Comparison of ENCODE assay signal across 14 cellular contexts in genomic region chr3:99777708-99778107, GRCh38.
"Had no signal": no experiment of that assay in that cellular context is flagged by ENCODE, and none has a peak within 500 bp of the region (broad histone marks: within the 10 kb centered on the region; RNA-seq: fewer than 3 reads in every experiment).

No MANE protein-coding gene starts in this region.

- DNase-seq: activated T-cell treated with anti-CD3 and anti-CD28 coated beads, Interleukin-2, amount 50 U/mL, for 24 hours; aorta; cortex of kidney; endodermal cell; esophagus squamous epithelium; gastrocnemius medialis; occipital lobe; stimulated activated CD4-positive, alpha-beta T cell treated with anti-CD3 and anti-CD28 coated beads, Interleukin-2, amount 100 ng/mL, for 48 hours; stimulated activated CD8-positive, alpha-beta memory T cell treated with anti-CD3 and anti-CD28 coated beads, Interleukin-4, amount 100 ng/mL, for 48 hours; stimulated activated naive CD4-positive, alpha-beta T cell; T1000; testis had no signal

- H3K36me3 ChIP-seq: breast epithelium, esophagus squamous epithelium, gastrocnemius medialis had no signal

- H3K4me2 ChIP-seq: smooth muscle cell had no signal

- H3K27ac ChIP-seq: breast epithelium, esophagus squamous epithelium, gastrocnemius medialis, testis had no signal

- H3K4me1 ChIP-seq: breast epithelium, esophagus squamous epithelium, gastrocnemius medialis, testis had no signal

- H3K27me3 ChIP-seq: breast epithelium, esophagus squamous epithelium, gastrocnemius medialis, testis had no signal

- H3K4me3 ChIP-seq: breast epithelium, esophagus squamous epithelium, gastrocnemius medialis, smooth muscle cell, testis had no signal

- H3K9me3 ChIP-seq: breast epithelium, esophagus squamous epithelium, gastrocnemius medialis, testis had no signal
